Comparison of ENCODE assay signal across 18 cellular contexts in the genomic region with DNA sequence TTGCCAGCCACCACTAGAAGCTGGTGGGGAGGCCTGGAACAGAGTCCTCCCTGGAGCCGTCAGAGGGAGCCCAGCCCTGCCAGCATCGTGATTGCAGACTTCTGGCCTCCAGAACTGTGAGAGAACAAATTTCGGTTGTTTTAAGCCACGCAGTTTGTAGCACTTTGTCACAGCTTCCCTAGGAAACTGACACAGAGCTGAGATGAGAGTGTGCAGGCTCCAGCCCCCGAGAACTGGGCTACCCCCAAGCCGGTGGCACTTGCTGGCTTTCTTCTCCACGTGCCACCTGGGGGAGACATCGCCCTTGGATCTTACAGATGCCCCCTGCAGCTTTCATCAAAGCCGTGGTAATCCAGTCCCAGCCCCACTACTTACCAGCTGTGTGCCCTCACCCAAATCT.
DNase-seq lines count a peak whose midpoint lies in the region; ATAC-seq, FAIRE-seq and TF ChIP-seq lines count a peak whose summit lies in the region.
"Had no signal": no experiment of that assay in that cellular context is flagged by ENCODE, and none has a peak within 500 bp of the region (broad histone marks: within the 10 kb centered on the region; RNA-seq: fewer than 3 reads in every experiment).

No MANE protein-coding gene starts in this region.

- H3K79me1 ChIP-seq in H1 (ENCODE audit: low read depth, low read length), result no peaks in the 10 kb centered on the region

- WGBS in HepG2 (ENCODE audit: low lambda C conversion rate), result 11% methylated on average over 9 of the region's 9 CpGs
- WGBS in right lobe of liver (ENCODE audit: insufficient coverage, low coverage, low lambda C conversion rate, missing lambda C conversion rate), result 43% methylated on average over 1 of the region's 9 CpGs
- WGBS in H1 (ENCODE audit: extremely low coverage in 1 of 2, insufficient coverage in 1 of 2, insufficient read length in 1 of 2, insufficient replicate concordance in 2 of 2, low coverage in 1 of 2, low lambda C conversion rate in 2 of 2, missing lambda C conversion rate in 1 of 2), 2 experiments, result 86% methylated on average over 9 of the region's 9 CpGs; no CpG with 5 or more reads in 1 of the 2 experiments

- H3K4me1 ChIP-seq in HepG2 (ENCODE audit: insufficient read depth, low read length) (peaks cover 4% of the 10 kb centered on the region), right lobe of liver (no peaks in the 10 kb centered on the region), H1 (replicated peaks in 1 of 4; ENCODE audit: control insufficient read depth in 3 of 4, insufficient read depth in 4 of 4, low read length in 3 of 4) (peaks cover 0 to 4% (median under 1%) of the 10 kb centered on the region in 4 experiments; a peak in 3 of 7 replicates), BE2C (no peaks in the 10 kb centered on the region)

- TF ChIP-seq EP300 in HepG2 (IDR thresholded peaks at IDR 0.05; ENCODE audit: low read depth in 2 of 2, low read length in 2 of 2), result no peak
- TF ChIP-seq EP300 in HepG2 (CRISPR knock-in tag; IDR thresholded peaks at IDR 0.05; ENCODE audit: borderline replicate concordance), result no peak
- TF ChIP-seq EP300 in H1 (IDR thresholded peaks at IDR 0.05; ENCODE audit: borderline replicate concordance in 1 of 2, low read depth in 2 of 2, low read length in 2 of 2), result no peak

- no peak overlapping the region for H4K5ac ChIP-seq in H1 (ENCODE audit: insufficient read length, low read depth, low read length)

- no peak overlapping the region for H3K56ac ChIP-seq in H1 (replicated peaks; ENCODE audit: insufficient read length, low read depth, low read length)

- H3K27me3 ChIP-seq in HepG2 (ENCODE audit: control insufficient read depth in 1 of 2, insufficient read depth in 2 of 2, low read length in 2 of 2) (peaks cover 2 to 72% of the 10 kb centered on the region in 2 experiments; a peak in 4 of 5 replicates), right lobe of liver (no peaks in the 10 kb centered on the region), WERI-Rb-1 (ENCODE audit: insufficient read depth, low read depth, severe bottlenecking) (no peaks in the 10 kb centered on the region), H1 (replicated peaks in 1 of 4; ENCODE audit: control insufficient read depth in 3 of 4, extremely low read depth in 1 of 4, insufficient read depth in 3 of 4, low read length in 3 of 4) (no peaks in the 10 kb centered on the region), BE2C (no peaks in the 10 kb centered on the region)

- H4K20me1 ChIP-seq in HepG2 (ENCODE audit: insufficient read depth, low read length) (no peaks in the 10 kb centered on the region), H1 (replicated peaks in 1 of 2; ENCODE audit: control insufficient read depth in 1 of 2, insufficient read depth in 2 of 2, low read length in 2 of 2) (peaks cover 0 to 4% of the 10 kb centered on the region in 2 experiments)

- H3K4me2 ChIP-seq in HepG2 (ENCODE audit: low read depth, low read length) (no peak overlapping the region), H1 (ENCODE audit: insufficient read depth in 1 of 2, low read depth in 2 of 2, low read length in 2 of 2) (no peak overlapping the region)

- no peak overlapping the region for H4K91ac ChIP-seq in H1 (replicated peaks; ENCODE audit: insufficient read length, low read length)

- no TSS peak for BruUV-seq in HepG2 (replicated peaks; lab: Mats Ljungman, UMichigan)

- POLR2A ChIA-PET in HepG2 (lab: Yijun Ruan, JAX), result no interaction called here
- POLR2A ChIA-PET in H1 (lab: Charles Lee; ENCODE audit: partially characterized antibody), result no interaction called here

- H3K4ac ChIP-seq in H1 (replicated peaks; ENCODE audit: insufficient read length, low read depth, low read length), result no peak overlapping the region

- DNase-seq in HepG2 (ENCODE audit: low spot score) (no peak), right lobe of liver (no peak), WERI-Rb-1 (no peak), H1 (ENCODE audit: low read depth in 1 of 2, low spot score in 2 of 2) (no peak), BE2C (no peak), DMS153 (lab: John Stamatoyannopoulos, UW) (no peak)
- DNase-seq: CD4-positive, alpha-beta memory T cell; DMS79 treated with DMSO at 0.1 percent for 48 hours; EL; GOT3; HCEC 1CT; IMR-90 had no signal

- TF ChIP-seq POLR2A in HepG2 (IDR thresholded peaks at IDR 0.05; ENCODE audit: insufficient read depth in 1 of 2, low read depth in 2 of 2, low read length in 2 of 2), result no peak
- TF ChIP-seq POLR2A in right lobe of liver (IDR thresholded peaks at IDR 0.05), result no peak
- TF ChIP-seq POLR2A in H1 (IDR thresholded peaks at IDR 0.05; ENCODE audit: control extremely low read depth in 1 of 2, low read depth in 2 of 2, low read length in 2 of 2), result no peak

- no peak for FAIRE-seq in HepG2 (lab: Jason Lieb, UNC)
- no peak for FAIRE-seq in H1 (lab: Jason Lieb, UNC)
- FAIRE-seq: A204.1, G401.6, GM19239 had no signal

- H2BK120ac ChIP-seq in H1 (replicated peaks; ENCODE audit: low read depth, low read length), result no peak overlapping the region

- H3K36me3 ChIP-seq in HepG2 (replicated peaks in 1 of 2; ENCODE audit: control insufficient read depth in 1 of 2, insufficient read depth in 2 of 2, low read length in 2 of 2) (no peaks in the 10 kb centered on the region), right lobe of liver (no peaks in the 10 kb centered on the region), WERI-Rb-1 (no peaks in the 10 kb centered on the region), H1 (ENCODE audit: control insufficient read depth in 2 of 4, insufficient read depth in 4 of 4, low read length in 3 of 4) (no peaks in the 10 kb centered on the region), BE2C (no peaks in the 10 kb centered on the region)

- H3K9ac ChIP-seq in HepG2 (ENCODE audit: insufficient read depth, low read depth, low read length) (no peak overlapping the region), H1 (replicated peaks in 1 of 4; ENCODE audit: extremely low read depth in 1 of 4, low read depth in 3 of 4, low read length in 3 of 4) (no peak overlapping the region)

- no peak for TF ChIP-seq RAD21 in HepG2 (CRISPR knock-in tag; IDR thresholded peaks at IDR 0.05)
- TF ChIP-seq RAD21 in H1 (IDR thresholded peaks at IDR 0.05 in 1 of 2, conservative IDR thresholded peaks at IDR 0.05 in 1 of 2; ENCODE audit: low read depth in 2 of 2, low read length in 2 of 2), result peak; percentile 51 to 54; a peak in 3 of 4 replicates

- H3K27ac ChIP-seq in HepG2 (ENCODE audit: extremely low read length, insufficient read depth, low read length) (no peak overlapping the region), right lobe of liver (no peak overlapping the region), WERI-Rb-1 (no peak overlapping the region), H1 (ENCODE audit: low read depth, low read length) (no peak overlapping the region)
- H3K27ac ChIP-seq: C4-2B, HL-60 had no signal

- H3K4me3 ChIP-seq in HepG2 (replicated peaks in 1 of 3; ENCODE audit: insufficient read depth in 1 of 3, low read depth in 2 of 3, low read length in 3 of 3) (no peak overlapping the region), right lobe of liver (no peak overlapping the region), WERI-Rb-1 (ENCODE audit: low read depth, low read length) (no peak overlapping the region), H1 (ENCODE audit: extremely low read depth in 1 of 4, insufficient read depth in 2 of 4, low read depth in 3 of 4, low read length in 4 of 4) (no peak overlapping the region), BE2C (ENCODE audit: low read depth, low read length) (no peak overlapping the region)

- H3K79me2 ChIP-seq in HepG2 (ENCODE audit: insufficient read depth, low read length), result no peaks in the 10 kb centered on the region
- H3K79me2 ChIP-seq in H1 (ENCODE audit: control insufficient read depth in 1 of 2, insufficient read depth in 2 of 2, low read length in 2 of 2), result no peaks in the 10 kb centered on the region

- no peak overlapping the region for H2BK20ac ChIP-seq in H1 (ENCODE audit: low read length)

- H3K9me3 ChIP-seq in HepG2 (ENCODE audit: low read length) (no peaks in the 10 kb centered on the region), right lobe of liver (no peaks in the 10 kb centered on the region), WERI-Rb-1 (ENCODE audit: severe bottlenecking) (no peaks in the 10 kb centered on the region), H1 (ENCODE audit: insufficient read depth in 2 of 2, low read depth in 1 of 2, low read length in 1 of 2) (no peaks in the 10 kb centered on the region), BE2C (no peaks in the 10 kb centered on the region)

- H3K18ac ChIP-seq in H1 (ENCODE audit: extremely low read depth, low read length), result no peak overlapping the region

- H2AK5ac ChIP-seq in H1 (ENCODE audit: low read depth, low read length), result no peak overlapping the region

- H3K23me2 ChIP-seq in H1 (ENCODE audit: low read depth, low read length), result no peaks in the 10 kb centered on the region

- ATAC-seq in HepG2 (no peak), right lobe of liver (no peak), HG03442 (IDR thresholded peaks at IDR 0.05; ENCODE audit: unreplicated experiment) (no peak)

- no peak overlapping the region for H2BK12ac ChIP-seq in H1 (ENCODE audit: low read depth, low read length)

- H2BK5ac ChIP-seq in H1 (ENCODE audit: low read depth, low read length), result no peak overlapping the region

- H4K8ac ChIP-seq in H1 (ENCODE audit: extremely low read depth, insufficient read depth, low read length), result no peak overlapping the region

- no peak overlapping the region for H2BK15ac ChIP-seq in H1 (ENCODE audit: low read length)

- H2AFZ ChIP-seq in HepG2 (ENCODE audit: low read length) (no peak overlapping the region), H1 (ENCODE audit: low read length) (no peak overlapping the region)

- intact Hi-C loops in HepG2 (cut with micrococcal nuclease; ENCODE audit: unreplicated experiment) (no loop called here), right lobe of liver (cut with DNase I) (no loop called here)

- in situ Hi-C loops in HepG2 (cut with HindIII; ENCODE audit: extremely low pct_ligation_motif_present, low pct_unique_long_range_greater_than_20kb), result no loop called here

- CTCF ChIA-PET in HepG2 (lab: Yijun Ruan, JAX; ENCODE audit: low intra/inter-chr PET ratio, low total read pairs), result no interaction called here
- CTCF ChIA-PET in H1 (lab: Charles Lee; ENCODE audit: partially characterized antibody), result interaction anchor here (0.6 to 2.7 kb wide), 7 partner anchors 8 to 545 kb away, joined by 3 to 10 read pairs (median 3); no protein-coding TSS in a partner anchor

- no peak overlapping the region for H3K14ac ChIP-seq in H1 (ENCODE audit: insufficient read length)

- H3K23ac ChIP-seq in H1 (ENCODE audit: insufficient read length), result no peak overlapping the region

- TF ChIP-seq CTCF in HepG2 (CRISPR knock-in tag; IDR thresholded peaks at IDR 0.05), result no peak
- no peak for TF ChIP-seq CTCF in right lobe of liver (IDR thresholded peaks at IDR 0.05)
- TF ChIP-seq CTCF in WERI-Rb-1 (IDR thresholded peaks at IDR 0.05; ENCODE audit: low read depth, low read length), result peak; percentile 42; the same call in 1 of the 2 replicates
- TF ChIP-seq CTCF in H1 (IDR thresholded peaks at IDR 0.05; ENCODE audit: control extremely low read depth in 1 of 3, insufficient read depth in 1 of 3, low read depth in 1 of 3, low read length in 3 of 3), result peak in 1 of 3 experiments; percentile 26; a peak in 1 of 4 replicates
- TF ChIP-seq CTCF in BE2C (IDR thresholded peaks at IDR 0.05; ENCODE audit: low read depth, low read length), result no peak

TF ChIP-seq in HepG2, 621 proteins besides CTCF, POLR2A, EP300 and RAD21 (continues in another document):
- no peak for TF ChIP-seq ZNF296 (CRISPR knock-in tag; conservative IDR thresholded peaks at IDR 0.05)

Comparison
In these comparisons a context has a peak if more than half of its experiments do, and no peak if none do; other contexts are left out.
1. Of the 41 proteins assayed by ChIP-seq in both HepG2 and H1: peak only in HepG2: none; only in H1: RAD21; in both: none; in neither: 39; mixed calls (peak in some experiments, not most) for 1.